Comparison of ENCODE assay signal across 21 cellular contexts in the genomic region with DNA sequence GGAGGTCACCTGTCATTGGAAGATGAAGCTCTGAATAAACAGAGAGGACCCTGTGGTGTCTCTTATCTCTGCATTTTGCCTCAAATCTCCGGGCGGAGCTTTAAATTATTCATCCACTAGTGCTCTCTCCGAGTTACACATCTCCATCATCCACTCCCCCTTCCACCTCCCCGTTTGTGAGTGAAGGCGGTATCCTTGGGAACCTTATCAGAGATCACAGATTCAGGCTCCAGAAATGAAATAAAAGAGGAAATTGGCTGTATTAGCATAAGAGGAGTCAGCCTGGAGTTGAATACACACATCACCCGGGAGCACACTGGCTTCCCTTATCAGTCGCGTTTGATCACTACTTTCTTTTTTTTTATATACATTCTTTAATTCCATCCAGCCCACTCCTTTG.
"Had no signal": no experiment of that assay in that cellular context is flagged by ENCODE, and none has a peak within 500 bp of the region (broad histone marks: within the 10 kb centered on the region; RNA-seq: fewer than 3 reads in every experiment).

No MANE protein-coding gene starts in this region.

- H3K27ac Mint-ChIP-seq: activated B cell treated with CpG ODN at 0.5 μM for 24 hours; activated CD4-positive, alpha-beta T cell treated with anti-CD3 and anti-CD28 coated beads, Interleukin-2, amount 10 ng/mL, durations not matched to agents 24 days and 14 days; activated CD8-positive, alpha-beta T cell treated with anti-CD3 and anti-CD28 coated beads, Interleukin-2, amount 10 ng/mL, durations not matched to agents 7 days and 5 days; activated naive CD8-positive, alpha-beta T cell treated with anti-CD3 and anti-CD28 coated beads for 36 hours; naive B cell; stimulated activated naive B cell treated with anti-CD40 and anti-IgM and Interleukin-4, amounts not matched to agents 10 μg/mL and 1 μg/mL and 100 μg/mL, for 72 hours; T-helper 1 cell treated with Interleukin-12 subunit alpha and Interleukin-12 subunit beta and Interleukin-4 antibody, amounts not matched to agents 30 μg/mL and 1 μg/mL, for 36 hours had no signal

- H3K27me3 ChIP-seq: brain microvascular endothelial cell, thyroid gland, uterus had no signal

- ATAC-seq: activated CD8-positive, alpha-beta T cell treated with anti-CD3 and anti-CD28 coated beads, Interleukin-2, amount 10 ng/mL, durations not matched to agents 7 days and 5 days; gastroesophageal sphincter; heart right ventricle; left colon; stimulated activated naive B cell treated with anti-CD40 and anti-IgM and Interleukin-4, amounts not matched to agents 10 μg/mL and 1 μg/mL and 100 μg/mL, for 72 hours had no signal

- H3K36me3 ChIP-seq: brain microvascular endothelial cell, gastroesophageal sphincter, heart right ventricle, thyroid gland, uterus had no signal

- H3K9me3 Mint-ChIP-seq: activated B cell treated with CpG ODN at 0.5 μM for 24 hours; activated CD4-positive, alpha-beta T cell treated with anti-CD3 and anti-CD28 coated beads, Interleukin-2, amount 10 ng/mL, durations not matched to agents 24 days and 14 days; activated naive CD8-positive, alpha-beta T cell treated with anti-CD3 and anti-CD28 coated beads for 36 hours; naive B cell; T-helper 1 cell treated with Interleukin-12 subunit alpha and Interleukin-12 subunit beta and Interleukin-4 antibody, amounts not matched to agents 30 μg/mL and 1 μg/mL, for 36 hours had no signal

- H3K4me3 ChIP-seq: gastroesophageal sphincter, heart right ventricle, lung, thyroid gland, uterus had no signal

- H3K4me3 Mint-ChIP-seq: activated B cell treated with CpG ODN at 0.5 μM for 24 hours; activated CD4-positive, alpha-beta T cell treated with anti-CD3 and anti-CD28 coated beads, Interleukin-2, amount 10 ng/mL, durations not matched to agents 24 days and 14 days; activated CD8-positive, alpha-beta T cell treated with anti-CD3 and anti-CD28 coated beads, Interleukin-2, amount 10 ng/mL, durations not matched to agents 7 days and 5 days; activated naive CD8-positive, alpha-beta T cell treated with anti-CD3 and anti-CD28 coated beads for 36 hours; naive B cell; stimulated activated naive B cell treated with anti-CD40 and anti-IgM and Interleukin-4, amounts not matched to agents 10 μg/mL and 1 μg/mL and 100 μg/mL, for 72 hours; T-helper 1 cell treated with Interleukin-12 subunit alpha and Interleukin-12 subunit beta and Interleukin-4 antibody, amounts not matched to agents 30 μg/mL and 1 μg/mL, for 36 hours had no signal

- H3K4me1 ChIP-seq: gastroesophageal sphincter, heart right ventricle, uterus had no signal

- H3K36me3 Mint-ChIP-seq: activated naive CD8-positive, alpha-beta T cell treated with anti-CD3 and anti-CD28 coated beads for 36 hours; naive B cell; stimulated activated naive B cell treated with anti-CD40 and anti-IgM and Interleukin-4, amounts not matched to agents 10 μg/mL and 1 μg/mL and 100 μg/mL, for 72 hours had no signal

- DNase-seq: activated B cell treated with CpG ODN at 0.5 μM for 24 hours; activated CD4-positive, alpha-beta T cell treated with anti-CD3 and anti-CD28 coated beads, Interleukin-2, amount 10 ng/mL, durations not matched to agents 24 days and 14 days; activated CD8-positive, alpha-beta memory T cell treated with anti-CD3 and anti-CD28 coated beads, Interleukin-2, amount 50 U/mL, for 4 hours; activated CD8-positive, alpha-beta T cell treated with anti-CD3 and anti-CD28 coated beads, Interleukin-2, amount 10 ng/mL, durations not matched to agents 7 days and 5 days; activated gamma-delta T cell treated with Interleukin-2 at 50 U/mL for 16 hours; activated naive CD8-positive, alpha-beta T cell treated with anti-CD3 and anti-CD28 coated beads for 36 hours; brain microvascular endothelial cell; cortex of kidney; effector CD8-positive, alpha-beta T cell; heart right ventricle; left colon; naive B cell; posterior cingulate gyrus; stimulated activated CD4-positive, alpha-beta T cell treated with anti-CD3 and anti-CD28 coated beads, Interleukin-4, amount 100 ng/mL, for 1 hour; stimulated activated naive B cell treated with anti-CD40 and anti-IgM and Interleukin-4, amounts not matched to agents 10 μg/mL and 1 μg/mL and 100 μg/mL, for 72 hours; thyroid gland; uterus had no signal

- H3K9me3 ChIP-seq: gastroesophageal sphincter, heart right ventricle, thyroid gland, uterus had no signal

- H3K4me1 Mint-ChIP-seq: activated B cell treated with CpG ODN at 0.5 μM for 24 hours; activated CD4-positive, alpha-beta T cell treated with anti-CD3 and anti-CD28 coated beads, Interleukin-2, amount 10 ng/mL, durations not matched to agents 24 days and 14 days; activated naive CD8-positive, alpha-beta T cell treated with anti-CD3 and anti-CD28 coated beads for 36 hours; naive B cell; stimulated activated naive B cell treated with anti-CD40 and anti-IgM and Interleukin-4, amounts not matched to agents 10 μg/mL and 1 μg/mL and 100 μg/mL, for 72 hours had no signal

- H3K27ac ChIP-seq: brain microvascular endothelial cell, epithelial cell of prostate, gastroesophageal sphincter, heart right ventricle, uterus had no signal
